9 cellular contexts compared by ENCODE assay signal in genomic region chr7:1950623-1951523, GRCh38.
DNase-seq lines count a peak whose midpoint lies in the region; ATAC-seq and TF ChIP-seq lines count a peak whose summit lies in the region.
"Had no signal": no experiment of that assay in that cellular context is flagged by ENCODE, and none has a peak within 500 bp of the region (broad histone marks: within the 10 kb centered on the region; RNA-seq: fewer than 3 reads in every experiment).

No MANE protein-coding gene starts in this region.

- H3K9ac ChIP-seq in BLaER1 (peak overlapping the region; percentile 67), neural progenitor cell (no peak overlapping the region)

- H3K36me3 ChIP-seq in BLaER1 = peaks cover 80% of the 10 kb centered on the region
- no peaks in the 10 kb centered on the region for H3K36me3 ChIP-seq in left ventricle myocardium inferior
- H3K36me3 ChIP-seq in neural progenitor cell = no peaks in the 10 kb centered on the region
- no peaks in the 10 kb centered on the region for H3K36me3 ChIP-seq in osteoblast (ENCODE audit: insufficient read depth, low read length)

- H3K4me3 ChIP-seq in BLaER1 = peak overlapping the region; percentile 42; the same call in 1 of the 2 replicates
- no peak overlapping the region for H3K4me3 ChIP-seq in left ventricle myocardium inferior
- H3K4me3 ChIP-seq in neural progenitor cell = no peak overlapping the region
- H3K4me3 ChIP-seq in osteoblast (ENCODE audit: insufficient read depth, low read length) = no peak overlapping the region

- H4K20me1 ChIP-seq in BLaER1 = peaks cover 71% of the 10 kb centered on the region
- H4K20me1 ChIP-seq in neural progenitor cell (ENCODE audit: low read depth) = no peaks in the 10 kb centered on the region
- no peaks in the 10 kb centered on the region for H4K20me1 ChIP-seq in osteoblast (ENCODE audit: insufficient read depth, low read length)

- H3K79me2 ChIP-seq in neural progenitor cell (ENCODE audit: low read depth) (no peaks in the 10 kb centered on the region), osteoblast (ENCODE audit: insufficient read depth, low read length) (no peaks in the 10 kb centered on the region)

- peak overlapping the region; percentile 95 for H3K4me2 ChIP-seq in BLaER1
- H3K4me2 ChIP-seq in neural progenitor cell = no peak overlapping the region
- H3K4me2 ChIP-seq in osteoblast (ENCODE audit: insufficient read depth, low read length) = no peak overlapping the region

- H3K4me1 ChIP-seq in BLaER1 = peaks cover 66% of the 10 kb centered on the region
- H3K4me1 ChIP-seq in left ventricle myocardium inferior = peaks cover 13% of the 10 kb centered on the region
- H3K4me1 ChIP-seq in neural progenitor cell = no peaks in the 10 kb centered on the region
- H3K4me1 ChIP-seq in osteoblast (ENCODE audit: insufficient read depth, low read length) = no peaks in the 10 kb centered on the region

- no peak for TF ChIP-seq CTCF in left ventricle myocardium inferior (IDR thresholded peaks at IDR 0.05; ENCODE audit: borderline replicate concordance)
- TF ChIP-seq CTCF in neural progenitor cell (IDR thresholded peaks at IDR 0.05) = no peak
- TF ChIP-seq CTCF in osteoblast (IDR thresholded peaks at IDR 0.05; ENCODE audit: extremely low read depth, low read depth, low read length) = no peak

- H2AFZ ChIP-seq in neural progenitor cell (replicated peaks) = no peak overlapping the region
- no peak overlapping the region for H2AFZ ChIP-seq in osteoblast (ENCODE audit: low read length)

- H3K9me3 ChIP-seq in BLaER1 = no peaks in the 10 kb centered on the region
- no peaks in the 10 kb centered on the region for H3K9me3 ChIP-seq in T-helper 17 cell (ENCODE audit: control insufficient read depth, low read length, poor library complexity, severe bottlenecking)
- H3K9me3 ChIP-seq in left ventricle myocardium inferior (replicated peaks) = no peaks in the 10 kb centered on the region
- no peaks in the 10 kb centered on the region for H3K9me3 ChIP-seq in neural progenitor cell (ENCODE audit: low read depth)
- no peaks in the 10 kb centered on the region for H3K9me3 ChIP-seq in osteoblast (ENCODE audit: low read depth, low read length)

- H3K27ac Mint-ChIP-seq in T-helper 17 cell (peak overlapping the region; percentile 69), neural progenitor cell (no peak overlapping the region)

- H3K27me3 ChIP-seq in BLaER1 (no peaks in the 10 kb centered on the region), left ventricle myocardium inferior (ENCODE audit: low read depth) (no peaks in the 10 kb centered on the region), neural progenitor cell (no peaks in the 10 kb centered on the region), osteoblast (ENCODE audit: insufficient read depth, low read length) (no peaks in the 10 kb centered on the region)

- H3K27ac ChIP-seq in BLaER1 (peak overlapping the region; percentile 85), left ventricle myocardium inferior (replicated peaks) (no peak overlapping the region), neural progenitor cell (no peak overlapping the region), osteoblast (ENCODE audit: low read depth, low read length) (no peak overlapping the region)

- peak; percentile 46 for DNase-seq in HT1080 (ENCODE audit: low read depth)
- DNase-seq in T-helper 17 cell = no peak
- DNase-seq in left ventricle myocardium inferior = peak; percentile 39
- no peak for DNase-seq in neural progenitor cell (ENCODE audit: low spot score)
- DNase-seq in osteoblast (ENCODE audit: insufficient read length, low spot score, missing footprints) = no peak
- DNase-seq: stimulated activated CD4-positive, alpha-beta T cell treated with anti-CD3 and anti-CD28 coated beads, Interleukin-1b, Interleukin-23, amount 100 ng/mL, for 48 hours had no signal

- no peaks in the 10 kb centered on the region for H3K9me3 Mint-ChIP-seq in neural progenitor cell

- intact Hi-C loops in left ventricle myocardium inferior (cut with micrococcal nuclease) = no loop called here

- H3K4me3 Mint-ChIP-seq in T-helper 17 cell (peak overlapping the region; percentile 77), neural progenitor cell (no peak overlapping the region)

- H3K27me3 Mint-ChIP-seq in T-helper 17 cell = no peaks in the 10 kb centered on the region
- no peaks in the 10 kb centered on the region for H3K27me3 Mint-ChIP-seq in neural progenitor cell (ENCODE audit: insufficient read depth, low read depth)

- ATAC-seq in T-helper 17 cell (peak; percentile 62), HG02870 (IDR thresholded peaks at IDR 0.05; ENCODE audit: unreplicated experiment) (no peak), HG03469 (IDR thresholded peaks at IDR 0.05; ENCODE audit: unreplicated experiment) (no peak)

- H3F3A ChIP-seq in neural progenitor cell (ENCODE audit: low read depth) = no peaks in the 10 kb centered on the region

- no peaks in the 10 kb centered on the region for H3K36me3 Mint-ChIP-seq in T-helper 17 cell (ENCODE audit: low read depth)
- H3K36me3 Mint-ChIP-seq in neural progenitor cell = no peaks in the 10 kb centered on the region

- H3K4me1 Mint-ChIP-seq in T-helper 17 cell (peaks cover 9% of the 10 kb centered on the region), neural progenitor cell (peaks cover 4% of the 10 kb centered on the region)

Comparison
In these comparisons a context has a peak if more than half of its experiments do, and no peak if none do; other contexts are left out.
1. DNase-seq: peak in HT1080 (single experiment) and left ventricle myocardium inferior (single experiment); none in T-helper 17 cell (0 of 3), neural progenitor cell (single experiment) and osteoblast (single experiment).